ENCODE assay signal across 10 cellular contexts in genomic region chr6:121771937-121772717, GRCh38.
DNase-seq lines count a peak whose midpoint lies in the region; ATAC-seq and TF ChIP-seq lines count a peak whose summit lies in the region.
"Had no signal": no experiment of that assay in that cellular context is flagged by ENCODE, and none has a peak within 500 bp of the region (broad histone marks: within the 10 kb centered on the region; RNA-seq: fewer than 3 reads in every experiment).

No MANE protein-coding gene starts in this region.

- H3K9me3 Mint-ChIP-seq in activated naive CD8-positive, alpha-beta T cell treated with anti-CD3 and anti-CD28 coated beads, Interleukin-2, amount 10 ng/mL, durations not matched to agents 7 days and 5 days, result peaks cover 9% of the 10 kb centered on the region
- no peaks in the 10 kb centered on the region for H3K9me3 Mint-ChIP-seq in H9

- H3K4me1 ChIP-seq in mucosa of descending colon (ENCODE audit: low read depth) (no peaks in the 10 kb centered on the region), H9 (ENCODE audit: insufficient read depth, low read length) (no peaks in the 10 kb centered on the region)

- H3K36me3 ChIP-seq in mucosa of descending colon (ENCODE audit: low read depth), result no peaks in the 10 kb centered on the region

- H3K9ac ChIP-seq in H9 (ENCODE audit: extremely low read depth, insufficient read length, low read length), result no peak overlapping the region

- no peak for DNase-seq in activated naive CD8-positive, alpha-beta T cell treated with anti-CD3 and anti-CD28 coated beads, Interleukin-2, amount 10 ng/mL, durations not matched to agents 7 days and 5 days
- DNase-seq in DMS79 (lab: John Stamatoyannopoulos, UW) (no peak), mucosa of descending colon (no peak), H9 (no peak)
- DNase-seq: NK-92 treated with Interleukin-12 subunit alpha and Interleukin-12 subunit beta, amount 100 ng/mL, for 24 hours; T-helper 17 cell had no signal

- TF ChIP-seq CTCF in mucosa of descending colon (IDR thresholded peaks at IDR 0.05), result no peak
- no peak for TF ChIP-seq CTCF in H9 (conservative IDR thresholded peaks at IDR 0.05)

- peak overlapping the region; percentile 79 for H3K27ac Mint-ChIP-seq in activated naive CD8-positive, alpha-beta T cell treated with anti-CD3 and anti-CD28 coated beads, Interleukin-2, amount 10 ng/mL, durations not matched to agents 7 days and 5 days
- H3K27ac Mint-ChIP-seq in H9, result no peak overlapping the region
- H3K27ac Mint-ChIP-seq: T-helper 17 cell had no signal

- peak overlapping the region; percentile 32 for H3K4me3 Mint-ChIP-seq in activated naive CD8-positive, alpha-beta T cell treated with anti-CD3 and anti-CD28 coated beads, Interleukin-2, amount 10 ng/mL, durations not matched to agents 7 days and 5 days
- H3K4me3 Mint-ChIP-seq in H9, result no peak overlapping the region
- H3K4me3 Mint-ChIP-seq: T-helper 17 cell had no signal

- H3K23ac ChIP-seq in H9 (ENCODE audit: insufficient read length, low read depth, low read length), result no peak overlapping the region

- H2BK20ac ChIP-seq in H9 (ENCODE audit: low read depth, low read length, poor library complexity, severe bottlenecking), result no peak overlapping the region

- no peak overlapping the region for H3K27ac ChIP-seq in H9 (ENCODE audit: insufficient read length, low read depth, low read length)

- no peaks in the 10 kb centered on the region for H3K79me1 ChIP-seq in H9 (ENCODE audit: insufficient read depth, low read depth, low read length, poor library complexity, severe bottlenecking)

- H2AFZ ChIP-seq in H9 (ENCODE audit: low read length), result no peak overlapping the region

- H3K27me3 Mint-ChIP-seq in activated naive CD8-positive, alpha-beta T cell treated with anti-CD3 and anti-CD28 coated beads, Interleukin-2, amount 10 ng/mL, durations not matched to agents 7 days and 5 days, result no peaks in the 10 kb centered on the region
- no peaks in the 10 kb centered on the region for H3K27me3 Mint-ChIP-seq in H9 (ENCODE audit: low read depth)
- H3K27me3 Mint-ChIP-seq: T-helper 17 cell had no signal

- H3K23me2 ChIP-seq in H9 (ENCODE audit: insufficient read length, low read depth, low read length, poor library complexity, severe bottlenecking), result no peaks in the 10 kb centered on the region

- no peak overlapping the region for H3K18ac ChIP-seq in H9 (ENCODE audit: insufficient read length, low read depth, low read length)

- H3K79me2 ChIP-seq in H9 (ENCODE audit: insufficient read depth, low read length), result no peaks in the 10 kb centered on the region

- no peak overlapping the region for H2BK12ac ChIP-seq in H9 (ENCODE audit: insufficient read length, low read depth, low read length)

- no peak overlapping the region for H3K56ac ChIP-seq in H9 (ENCODE audit: insufficient read length, low read depth, low read length)

- intact Hi-C loops in mucosa of descending colon (cut with DNase I, micrococcal nuclease), result no loop called here

- H3K27me3 ChIP-seq in H9 (ENCODE audit: insufficient read depth, low read length), result no peaks in the 10 kb centered on the region

- no peak overlapping the region for H3T11ph ChIP-seq in H9 (ENCODE audit: low read length)

- H2AK5ac ChIP-seq in H9 (ENCODE audit: insufficient read length, low read length), result no peak overlapping the region

- no peak overlapping the region for H4K91ac ChIP-seq in H9 (ENCODE audit: insufficient read length, low read depth, low read length)

- POLR2A ChIA-PET in activated naive CD8-positive, alpha-beta T cell treated with anti-CD3 and anti-CD28 coated beads, Interleukin-2, amount 10 ng/mL, durations not matched to agents 7 days and 5 days (lab: Charles Lee), result interaction anchor here (0.7 kb wide), 1 partner anchor 237 kb away, joined by 3 read pairs; no protein-coding TSS in a partner anchor

- whole genome bisulfite sequencing in H9 (ENCODE audit: extremely low coverage, insufficient read length, low lambda C conversion rate), result no CpG with 5 or more reads among the region's 4 CpGs

- H3K4me1 Mint-ChIP-seq in activated naive CD8-positive, alpha-beta T cell treated with anti-CD3 and anti-CD28 coated beads, Interleukin-2, amount 10 ng/mL, durations not matched to agents 7 days and 5 days, result peaks cover 31% of the 10 kb centered on the region
- H3K4me1 Mint-ChIP-seq in H9, result peaks cover 0 to 4% of the 10 kb centered on the region in 2 experiments; a peak in 1 of 4 replicates
- H3K4me1 Mint-ChIP-seq: T-helper 17 cell had no signal

- ATAC-seq in GM18907 (IDR thresholded peaks at IDR 0.05; ENCODE audit: unreplicated experiment), result peak; percentile 91
- peak; percentile 88 for ATAC-seq in GM21447 (IDR thresholded peaks at IDR 0.05; ENCODE audit: unreplicated experiment)
- peak; percentile 80 for ATAC-seq in HG03095 (IDR thresholded peaks at IDR 0.05; ENCODE audit: unreplicated experiment)
- ATAC-seq in activated naive CD8-positive, alpha-beta T cell treated with anti-CD3 and anti-CD28 coated beads, Interleukin-2, amount 10 ng/mL, durations not matched to agents 7 days and 5 days (ENCODE audit: low read depth), result peak; percentile 77
- ATAC-seq in mucosa of descending colon, result no peak
- ATAC-seq: sciatic nerve, T-helper 17 cell had no signal

- no peak overlapping the region for H3K4ac ChIP-seq in H9 (ENCODE audit: low read depth, low read length)

- H2BK120ac ChIP-seq in H9 (ENCODE audit: low read depth, low read length, poor library complexity, severe bottlenecking), result no peak overlapping the region

- H4K8ac ChIP-seq in H9 (replicated peaks; ENCODE audit: insufficient read length, low read depth, low read length), result no peak overlapping the region

- H3K4me2 ChIP-seq in H9 (ENCODE audit: insufficient read depth, insufficient read length, low read length), result no peak overlapping the region

- no peak overlapping the region for H2BK15ac ChIP-seq in H9 (ENCODE audit: low read depth, low read length)

- no peak overlapping the region for H4K5ac ChIP-seq in H9 (ENCODE audit: insufficient read length, low read depth, low read length)

- peaks cover 16% of the 10 kb centered on the region for H3K36me3 Mint-ChIP-seq in activated naive CD8-positive, alpha-beta T cell treated with anti-CD3 and anti-CD28 coated beads, Interleukin-2, amount 10 ng/mL, durations not matched to agents 7 days and 5 days
- no peaks in the 10 kb centered on the region for H3K36me3 Mint-ChIP-seq in H9 (ENCODE audit: insufficient read depth in 1 of 3, low read depth in 3 of 3)

- H3K4me3 ChIP-seq in mucosa of descending colon, result no peak overlapping the region

- no peaks in the 10 kb centered on the region for H4K20me1 ChIP-seq in H9 (ENCODE audit: control insufficient read depth, insufficient read depth, insufficient read length)

- H2BK5ac ChIP-seq in H9 (ENCODE audit: insufficient read length, low read length), result no peak overlapping the region

- no peak overlapping the region for H3K14ac ChIP-seq in H9 (ENCODE audit: insufficient read depth, low read length)

- no peaks in the 10 kb centered on the region for H3K9me3 ChIP-seq in mucosa of descending colon
- no peaks in the 10 kb centered on the region for H3K9me3 ChIP-seq in H9 (ENCODE audit: control insufficient read depth, low read depth, low read length)
